ENCODE assay signal across 20 cellular contexts in the genomic region with DNA sequence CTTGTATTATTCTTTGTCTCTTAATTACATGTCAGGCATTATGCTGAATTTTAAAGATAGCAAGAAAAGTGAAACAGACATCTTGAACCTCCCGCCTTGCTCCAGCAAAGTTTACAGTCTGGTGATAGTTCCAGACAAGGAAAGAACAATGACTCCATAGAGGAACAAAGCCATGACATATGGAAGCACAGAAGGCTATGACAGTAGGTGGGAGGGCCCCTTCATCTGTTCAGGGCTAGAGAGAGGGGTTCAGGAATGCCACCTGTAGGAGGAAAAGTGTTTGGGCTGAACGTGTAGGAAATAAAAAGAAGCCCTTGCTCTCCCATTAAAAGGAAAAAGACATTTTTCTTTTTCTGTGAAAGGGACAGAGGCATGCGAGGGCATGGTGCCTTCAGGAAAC.
DNase-seq lines count a peak whose midpoint lies in the region; ATAC-seq and TF ChIP-seq lines count a peak whose summit lies in the region.
"Had no signal": no experiment of that assay in that cellular context is flagged by ENCODE, and none has a peak within 500 bp of the region (broad histone marks: within the 10 kb centered on the region; RNA-seq: fewer than 3 reads in every experiment).

No MANE protein-coding gene starts in this region.

- no peak overlapping the region for H3K27ac Mint-ChIP-seq in endodermal cell
- H3K27ac Mint-ChIP-seq: B cell; CD4-positive, alpha-beta T cell; CD8-positive, alpha-beta T cell had no signal

- 64 to 75% methylated on average over 1 to 3 of the region's 3 CpGs for WGBS in endodermal cell (ENCODE audit: insufficient coverage in 1 of 2, insufficient read length in 1 of 2), 2 experiments
- WGBS in body of pancreas, 2 donors, result 66 to 67% methylated on average over 3 of the region's 3 CpGs

- no peaks in the 10 kb centered on the region for H3K9me3 Mint-ChIP-seq in endodermal cell
- H3K9me3 Mint-ChIP-seq: CD8-positive, alpha-beta T cell had no signal

- DNase-seq in NCI-H524 (lab: John Stamatoyannopoulos, UW) (peak; percentile 10 to 64), NCI-H524 treated with DMSO at 0.1 percent for 48 hours (lab: John Stamatoyannopoulos, UW) (no peak), G401 (ENCODE audit: low spot score) (peak; percentile 86), cerebellar cortex (ENCODE audit: low spot score) (peak; percentile 85), endodermal cell (peak; percentile 8), body of pancreas (no peak)
- no peak for DNase-seq in activated CD4-positive, alpha-beta T cell treated with anti-CD3 and anti-CD28 coated beads, Interleukin-2, amount 50 U/mL, for 1 hour
- DNase-seq: 8988T; ACHN; Caco-2; Calu3; CD4-positive, alpha-beta T cell; CD8-positive, alpha-beta T cell; DMS79 treated with DMSO at 0.1 percent for 48 hours; GDM1 had no signal

- peaks cover 4% of the 10 kb centered on the region for H3K27me3 Mint-ChIP-seq in endodermal cell (ENCODE audit: insufficient read depth)
- H3K27me3 Mint-ChIP-seq: B cell; CD4-positive, alpha-beta T cell had no signal

- no peaks in the 10 kb centered on the region for H3K36me3 Mint-ChIP-seq in endodermal cell (ENCODE audit: low read depth)
- H3K36me3 Mint-ChIP-seq: CD8-positive, alpha-beta T cell had no signal

- H3K4me3 ChIP-seq in endodermal cell (ENCODE audit: low read length) (no peak overlapping the region), body of pancreas (no peak overlapping the region)
- H3K4me3 ChIP-seq: BLaER1 treated with 17β-estradiol and CSF1 and Interleukin-3, amounts not matched to agents 10 nM and 100 nM; GM12878 had no signal

- H3K27ac ChIP-seq in endodermal cell (ENCODE audit: low read depth, low read length), result no peak overlapping the region
- H3K27ac ChIP-seq in body of pancreas, result no peak overlapping the region
- H3K27ac ChIP-seq: BLaER1 treated with 17β-estradiol and CSF1 and Interleukin-3, amounts not matched to agents 10 nM and 100 nM; C4-2B had no signal

- intact Hi-C loops in body of pancreas (cut with DNase I), result no loop called here

- H3K36me3 ChIP-seq in endodermal cell (ENCODE audit: control insufficient read depth, insufficient read depth, low read length), result no peaks in the 10 kb centered on the region
- H3K36me3 ChIP-seq in body of pancreas (replicated peaks in 1 of 2; ENCODE audit: insufficient read depth in 1 of 2, low read depth in 2 of 2), result no peaks in the 10 kb centered on the region

- no peak overlapping the region for H3K4me3 Mint-ChIP-seq in endodermal cell
- H3K4me3 Mint-ChIP-seq: B cell; CD4-positive, alpha-beta T cell; CD8-positive, alpha-beta T cell had no signal

- no peak overlapping the region for H3K9ac ChIP-seq in endodermal cell (ENCODE audit: extremely low read depth, low read length, poor library complexity, severe bottlenecking)
- H3K9ac ChIP-seq: BLaER1 treated with 17β-estradiol and CSF1 and Interleukin-3, amounts not matched to agents 10 nM and 100 nM had no signal

- TF ChIP-seq POLR2A in body of pancreas (IDR thresholded peaks at IDR 0.05), result no peak

- TF ChIP-seq CTCF in endodermal cell (conservative IDR thresholded peaks at IDR 0.05) (no peak), body of pancreas (IDR thresholded peaks at IDR 0.05) (no peak)

- no peak for ATAC-seq in HG02642 (IDR thresholded peaks at IDR 0.05; ENCODE audit: poor library complexity, unreplicated experiment)
- ATAC-seq in body of pancreas, result no peak
- ATAC-seq: CD8-positive, alpha-beta T cell; GM12878 had no signal

- H3K4me1 Mint-ChIP-seq in endodermal cell, result no peaks in the 10 kb centered on the region
- H3K4me1 Mint-ChIP-seq: B cell had no signal

- in situ Hi-C loops in G401 (cut with HindIII; ENCODE audit: low sequenced_read_pairs), result no loop called here

- H3K4me1 ChIP-seq in endodermal cell (ENCODE audit: control insufficient read depth, insufficient read depth, low read length), result no peaks in the 10 kb centered on the region
- H3K4me1 ChIP-seq in body of pancreas, result no peaks in the 10 kb centered on the region
- H3K4me1 ChIP-seq: BLaER1 treated with 17β-estradiol and CSF1 and Interleukin-3, amounts not matched to agents 10 nM and 100 nM; Caco-2 had no signal

- H3K27me3 ChIP-seq in endodermal cell (ENCODE audit: control insufficient read depth, insufficient read depth, low read length, poor library complexity, severe bottlenecking) (peaks cover 9% of the 10 kb centered on the region), body of pancreas (no peaks in the 10 kb centered on the region)
- H3K27me3 ChIP-seq: BLaER1 treated with 17β-estradiol and CSF1 and Interleukin-3, amounts not matched to agents 10 nM and 100 nM had no signal

- H3K9me3 ChIP-seq in endodermal cell (ENCODE audit: control insufficient read depth, low read length), result no peaks in the 10 kb centered on the region
- no peaks in the 10 kb centered on the region for H3K9me3 ChIP-seq in body of pancreas
- H3K9me3 ChIP-seq: BLaER1 treated with 17β-estradiol and CSF1 and Interleukin-3, amounts not matched to agents 10 nM and 100 nM; Caco-2 had no signal

Comparison
In these comparisons a context has a peak if more than half of its experiments do, and no peak if none do; other contexts are left out.
1. DNase-seq: peak in NCI-H524 (2 of 2), G401 (single experiment), cerebellar cortex (single experiment) and endodermal cell (single experiment); none in NCI-H524 treated with DMSO at 0.1 percent for 48 hours (single experiment), activated CD4-positive, alpha-beta T cell treated with anti-CD3 and anti-CD28 coated beads, Interleukin-2, amount 50 U/mL, for 1 hour (single experiment) and body of pancreas (0 of 4).